ENCODE assay signal across 1 cellular context in genomic region chr12:1760566-1761382, GRCh38.
TF ChIP-seq lines count a peak whose summit lies in the region.

No MANE protein-coding gene starts in this region.

TF ChIP-seq in GM23338, 12 proteins besides CTCF, POLR2A, EP300 and RAD21 (continued from another document):
- TF ChIP-seq, protein P1, sequence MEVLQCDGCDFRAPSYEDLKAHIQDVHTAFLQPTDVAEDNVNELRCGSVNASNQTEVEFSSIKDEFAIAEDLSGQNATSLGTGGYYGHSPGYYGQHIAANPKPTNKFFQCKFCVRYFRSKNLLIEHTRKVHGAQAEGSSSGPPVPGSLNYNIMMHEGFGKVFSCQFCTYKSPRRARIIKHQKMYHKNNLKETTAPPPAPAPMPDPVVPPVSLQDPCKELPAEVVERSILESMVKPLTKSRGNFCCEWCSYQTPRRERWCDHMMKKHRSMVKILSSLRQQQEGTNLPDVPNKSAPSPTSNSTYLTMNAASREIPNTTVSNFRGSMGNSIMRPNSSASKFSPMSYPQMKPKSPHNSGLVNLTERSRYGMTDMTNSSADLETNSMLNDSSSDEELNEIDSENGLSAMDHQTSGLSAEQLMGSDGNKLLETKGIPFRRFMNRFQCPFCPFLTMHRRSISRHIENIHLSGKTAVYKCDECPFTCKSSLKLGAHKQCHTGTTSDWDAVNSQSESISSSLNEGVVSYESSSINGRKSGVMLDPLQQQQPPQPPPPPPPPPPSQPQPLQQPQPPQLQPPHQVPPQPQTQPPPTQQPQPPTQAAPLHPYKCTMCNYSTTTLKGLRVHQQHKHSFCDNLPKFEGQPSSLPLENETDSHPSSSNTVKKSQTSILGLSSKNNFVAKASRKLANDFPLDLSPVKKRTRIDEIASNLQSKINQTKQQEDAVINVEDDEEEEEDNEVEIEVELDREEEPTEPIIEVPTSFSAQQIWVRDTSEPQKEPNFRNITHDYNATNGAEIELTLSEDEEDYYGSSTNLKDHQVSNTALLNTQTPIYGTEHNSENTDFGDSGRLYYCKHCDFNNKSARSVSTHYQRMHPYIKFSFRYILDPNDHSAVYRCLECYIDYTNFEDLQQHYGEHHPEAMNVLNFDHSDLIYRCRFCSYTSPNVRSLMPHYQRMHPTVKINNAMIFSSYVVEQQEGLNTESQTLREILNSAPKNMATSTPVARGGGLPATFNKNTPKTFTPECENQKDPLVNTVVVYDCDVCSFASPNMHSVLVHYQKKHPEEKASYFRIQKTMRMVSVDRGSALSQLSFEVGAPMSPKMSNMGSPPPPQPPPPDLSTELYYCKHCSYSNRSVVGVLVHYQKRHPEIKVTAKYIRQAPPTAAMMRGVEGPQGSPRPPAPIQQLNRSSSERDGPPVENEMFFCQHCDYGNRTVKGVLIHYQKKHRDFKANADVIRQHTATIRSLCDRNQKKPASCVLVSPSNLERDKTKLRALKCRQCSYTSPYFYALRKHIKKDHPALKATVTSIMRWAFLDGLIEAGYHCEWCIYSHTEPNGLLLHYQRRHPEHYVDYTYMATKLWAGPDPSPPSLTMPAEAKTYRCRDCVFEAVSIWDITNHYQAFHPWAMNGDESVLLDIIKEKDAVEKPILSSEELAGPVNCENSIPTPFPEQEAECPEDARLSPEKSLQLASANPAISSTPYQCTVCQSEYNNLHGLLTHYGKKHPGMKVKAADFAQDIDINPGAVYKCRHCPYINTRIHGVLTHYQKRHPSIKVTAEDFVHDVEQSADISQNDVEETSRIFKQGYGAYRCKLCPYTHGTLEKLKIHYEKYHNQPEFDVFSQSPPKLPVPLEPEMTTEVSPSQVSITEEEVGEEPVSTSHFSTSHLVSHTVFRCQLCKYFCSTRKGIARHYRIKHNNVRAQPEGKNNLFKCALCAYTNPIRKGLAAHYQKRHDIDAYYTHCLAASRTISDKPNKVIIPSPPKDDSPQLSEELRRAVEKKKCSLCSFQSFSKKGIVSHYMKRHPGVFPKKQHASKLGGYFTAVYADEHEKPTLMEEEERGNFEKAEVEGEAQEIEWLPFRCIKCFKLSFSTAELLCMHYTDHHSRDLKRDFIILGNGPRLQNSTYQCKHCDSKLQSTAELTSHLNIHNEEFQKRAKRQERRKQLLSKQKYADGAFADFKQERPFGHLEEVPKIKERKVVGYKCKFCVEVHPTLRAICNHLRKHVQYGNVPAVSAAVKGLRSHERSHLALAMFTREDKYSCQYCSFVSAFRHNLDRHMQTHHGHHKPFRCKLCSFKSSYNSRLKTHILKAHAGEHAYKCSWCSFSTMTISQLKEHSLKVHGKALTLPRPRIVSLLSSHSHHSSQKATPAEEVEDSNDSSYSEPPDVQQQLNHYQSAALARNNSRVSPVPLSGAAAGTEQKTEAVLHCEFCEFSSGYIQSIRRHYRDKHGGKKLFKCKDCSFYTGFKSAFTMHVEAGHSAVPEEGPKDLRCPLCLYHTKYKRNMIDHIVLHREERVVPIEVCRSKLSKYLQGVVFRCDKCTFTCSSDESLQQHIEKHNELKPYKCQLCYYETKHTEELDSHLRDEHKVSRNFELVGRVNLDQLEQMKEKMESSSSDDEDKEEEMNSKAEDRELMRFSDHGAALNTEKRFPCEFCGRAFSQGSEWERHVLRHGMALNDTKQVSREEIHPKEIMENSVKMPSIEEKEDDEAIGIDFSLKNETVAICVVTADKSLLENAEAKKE (CRISPR knock-in tag; IDR thresholded peaks at IDR 0.05): no peak
- TF ChIP-seq JUNB (IDR thresholded peaks at IDR 0.05; ENCODE audit: unreplicated experiment): no peak
- no peak for TF ChIP-seq ZNF331 (CRISPR knock-in tag; IDR thresholded peaks at IDR 0.05; ENCODE audit: low read depth)
- no peak for TF ChIP-seq STAT1 (IDR thresholded peaks at IDR 0.05; ENCODE audit: unreplicated experiment)
- TF ChIP-seq CREB1 (CRISPR knock-in tag; IDR thresholded peaks at IDR 0.05; ENCODE audit: low read depth): no peak
- no peak for TF ChIP-seq ZNF114 (CRISPR knock-in tag; IDR thresholded peaks at IDR 0.05)
- no peak for TF ChIP-seq EZH2 (IDR thresholded peaks at IDR 0.05; ENCODE audit: low read depth, unreplicated experiment)
- no peak for TF ChIP-seq REST (IDR thresholded peaks at IDR 0.05; ENCODE audit: unreplicated experiment)
- TF ChIP-seq, protein P2, sequence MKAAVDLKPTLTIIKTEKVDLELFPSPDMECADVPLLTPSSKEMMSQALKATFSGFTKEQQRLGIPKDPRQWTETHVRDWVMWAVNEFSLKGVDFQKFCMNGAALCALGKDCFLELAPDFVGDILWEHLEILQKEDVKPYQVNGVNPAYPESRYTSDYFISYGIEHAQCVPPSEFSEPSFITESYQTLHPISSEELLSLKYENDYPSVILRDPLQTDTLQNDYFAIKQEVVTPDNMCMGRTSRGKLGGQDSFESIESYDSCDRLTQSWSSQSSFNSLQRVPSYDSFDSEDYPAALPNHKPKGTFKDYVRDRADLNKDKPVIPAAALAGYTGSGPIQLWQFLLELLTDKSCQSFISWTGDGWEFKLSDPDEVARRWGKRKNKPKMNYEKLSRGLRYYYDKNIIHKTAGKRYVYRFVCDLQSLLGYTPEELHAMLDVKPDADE (IDR thresholded peaks at IDR 0.05): no peak
- TF ChIP-seq NANOG (IDR thresholded peaks at IDR 0.05; ENCODE audit: borderline replicate concordance): no peak
